7 cellular contexts compared by ENCODE assay signal in the genomic region with DNA sequence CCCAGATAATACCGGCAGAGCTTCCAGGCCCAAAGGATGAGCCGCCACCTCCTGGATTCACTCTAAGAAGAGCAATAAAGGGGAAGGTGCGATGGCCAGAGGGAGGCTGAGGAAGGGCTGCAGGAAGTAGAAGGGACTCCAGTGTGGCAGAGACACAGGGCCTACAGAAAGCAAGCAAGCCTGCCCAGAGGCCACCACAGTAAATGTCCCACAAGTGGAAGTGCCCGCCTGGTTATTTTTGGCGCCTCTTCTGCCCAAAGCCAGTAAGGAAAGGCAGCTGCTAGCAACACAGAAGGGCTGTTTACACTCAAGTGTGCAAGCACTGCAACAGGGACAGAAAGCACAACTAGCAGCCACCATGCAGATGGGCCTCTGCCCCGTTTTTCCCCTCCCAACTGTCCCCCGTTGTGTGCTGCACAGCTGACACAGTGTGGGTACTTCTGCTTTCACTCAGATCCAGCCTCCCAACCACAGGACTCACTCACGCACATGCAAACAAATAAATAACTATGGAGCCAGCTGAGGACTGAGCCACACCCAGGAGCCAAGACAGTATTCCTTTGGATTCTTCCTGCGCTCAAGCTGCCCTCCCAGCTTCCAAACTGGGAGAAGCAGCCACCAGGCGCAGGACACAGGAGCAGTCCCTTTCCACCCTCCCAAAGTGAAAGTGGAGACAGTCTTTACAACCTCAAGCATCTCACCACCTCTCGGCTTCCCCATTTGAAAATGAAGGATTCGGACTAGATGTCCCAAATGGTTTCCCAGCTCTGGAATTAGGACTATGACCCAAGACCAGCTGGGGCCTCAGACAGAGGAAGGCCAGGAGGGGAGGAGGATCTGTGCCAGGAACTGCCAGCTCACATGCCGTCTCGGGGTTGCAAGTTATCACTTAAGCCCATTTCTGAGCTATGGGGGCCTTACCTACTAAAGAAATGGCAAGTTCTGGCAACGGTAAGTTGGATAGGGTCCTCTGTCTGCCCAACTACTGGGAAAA. TPM values are rescaled to one million over a fixed set of nuclear protein-coding genes. Genes with fewer than 3 reads are reported as not detected.
DNase-seq lines count a peak whose midpoint lies in the region; ATAC-seq and TF ChIP-seq lines count a peak whose summit lies in the region.

No MANE protein-coding gene starts in this region.

- intact Hi-C loops in breast epithelium (cut with DNase I; ENCODE audit: low total_unique reads) (no loop called here), lower lobe of right lung (cut with DNase I) (no loop called here), testis (cut with DNase I; ENCODE audit: low total_unique reads) (no loop called here)

- no peaks in the 10 kb centered on the region for H3K36me3 ChIP-seq in breast epithelium
- no peaks in the 10 kb centered on the region for H3K36me3 ChIP-seq in lower lobe of right lung
- H3K36me3 ChIP-seq in testis (ENCODE audit: low read depth, missing control alignments) = no peaks in the 10 kb centered on the region

- H3K27ac ChIP-seq in breast epithelium = peak overlapping the region; percentile 94 to 96
- peak overlapping the region; percentile 88 for H3K27ac ChIP-seq in lower lobe of right lung
- H3K27ac ChIP-seq in testis = peak overlapping the region; percentile 75 to 94

- H3K4me1 ChIP-seq in breast epithelium = peaks cover 46 to 84% of the 10 kb centered on the region in 2 donors
- peaks cover 99% of the 10 kb centered on the region for H3K4me1 ChIP-seq in lower lobe of right lung
- peaks cover 94% of the 10 kb centered on the region for H3K4me1 ChIP-seq in testis

- H3K4me3 ChIP-seq in breast epithelium (peak overlapping the region in 2 of 3 donors; percentile 26 to 33), lower lobe of right lung (peak overlapping the region; percentile 33), testis (no peak overlapping the region)

- H3K9me3 ChIP-seq in breast epithelium (no peaks in the 10 kb centered on the region), lower lobe of right lung (no peaks in the 10 kb centered on the region), testis (no peaks in the 10 kb centered on the region)

- H3K4me1 Mint-ChIP-seq in HFFc6 (ENCODE audit: low read depth) = peaks cover 82% of the 10 kb centered on the region

- TF ChIP-seq CTCF in HFFc6 (IDR thresholded peaks at IDR 0.05) (no peak), breast epithelium (IDR thresholded peaks at IDR 0.05) (no peak), lower lobe of right lung (IDR thresholded peaks at IDR 0.05) (no peak), testis (IDR thresholded peaks at IDR 0.05) (no peak)

- H3K36me3 Mint-ChIP-seq in HFFc6 (ENCODE audit: low read depth) = no peaks in the 10 kb centered on the region; the same call in 1 of the 2 replicates

- peak; percentile 18 to 48 for ATAC-seq in lower lobe of right lung

- 51 to 55% methylated on average over 12 to 15 of the region's 15 CpGs for WGBS in testis, 2 donors

- DNase-seq in HFFc6 (peak; percentile 43), OCI-M1 (lab: John Stamatoyannopoulos, UW) (peak; percentile 64), breast epithelium (ENCODE audit: low spot score in 2 of 2) (no peak), lower lobe of right lung (no peak), testis (no peak), NCI-H524 treated with DMSO at 0.1 percent for 48 hours (lab: John Stamatoyannopoulos, UW) (no peak)

- H3K9me3 Mint-ChIP-seq in HFFc6 = no peaks in the 10 kb centered on the region

- H3K27ac Mint-ChIP-seq in HFFc6 = peak overlapping the region; percentile 96

- TF ChIP-seq POLR2A in GM15510 (IDR thresholded peaks at IDR 0.05; ENCODE audit: borderline replicate concordance, extremely low read depth, insufficient read length) = peak; percentile 28
- no peak for TF ChIP-seq POLR2A in breast epithelium (IDR thresholded peaks at IDR 0.05)
- TF ChIP-seq POLR2A in testis (IDR thresholded peaks at IDR 0.05) = no peak

- peak overlapping the region; percentile 82 for H3K4me3 Mint-ChIP-seq in HFFc6

- H3K27me3 ChIP-seq in breast epithelium = no peaks in the 10 kb centered on the region
- H3K27me3 ChIP-seq in lower lobe of right lung (ENCODE audit: low read depth) = no peaks in the 10 kb centered on the region
- H3K27me3 ChIP-seq in testis = no peaks in the 10 kb centered on the region

- peaks cover 16% of the 10 kb centered on the region for H3K27me3 Mint-ChIP-seq in HFFc6 (ENCODE audit: insufficient read depth)

RNA-seq across cellular contexts. Expression of a gene that starts 40.0 kb away (rescaled TPM):
- total RNA-seq in HFFc6 (2021; fragmentation: NEBNext Ultra II Directional; extraction: Animal tissue kit (Norgen Biotek cat#: 25700)) = 10 to 100 TPM; 51.1 to 60.9 (median 53.2) TPM
- total RNA-seq in breast epithelium = 10 to 100 TPM; 12.1 to 19.3 (median 19.2) TPM
- total RNA-seq in lower lobe of right lung = 24.4 TPM
- total RNA-seq in testis = 10 to 100 TPM; 74.8 to 85.6 TPM
- polyA plus RNA-seq in testis (ENCODE audit: insufficient read depth, low read depth, low replicate concordance) = 184 TPM

Comparison
In these comparisons a context has a peak if more than half of its experiments do, and no peak if none do; other contexts are left out.
1. DNase-seq: peak in HFFc6 (single experiment) and OCI-M1 (single experiment); none in breast epithelium (0 of 2), lower lobe of right lung (single experiment), testis (single experiment) and NCI-H524 treated with DMSO at 0.1 percent for 48 hours (single experiment).
2. H3K4me3 ChIP-seq: peak in breast epithelium (2 of 3) and lower lobe of right lung (single experiment); none in testis (0 of 2).
3. Peak in every context shown above with its lines, with median percentiles within 50 percentile points of each other: H3K27ac ChIP-seq.